In the genomic region with DNA sequence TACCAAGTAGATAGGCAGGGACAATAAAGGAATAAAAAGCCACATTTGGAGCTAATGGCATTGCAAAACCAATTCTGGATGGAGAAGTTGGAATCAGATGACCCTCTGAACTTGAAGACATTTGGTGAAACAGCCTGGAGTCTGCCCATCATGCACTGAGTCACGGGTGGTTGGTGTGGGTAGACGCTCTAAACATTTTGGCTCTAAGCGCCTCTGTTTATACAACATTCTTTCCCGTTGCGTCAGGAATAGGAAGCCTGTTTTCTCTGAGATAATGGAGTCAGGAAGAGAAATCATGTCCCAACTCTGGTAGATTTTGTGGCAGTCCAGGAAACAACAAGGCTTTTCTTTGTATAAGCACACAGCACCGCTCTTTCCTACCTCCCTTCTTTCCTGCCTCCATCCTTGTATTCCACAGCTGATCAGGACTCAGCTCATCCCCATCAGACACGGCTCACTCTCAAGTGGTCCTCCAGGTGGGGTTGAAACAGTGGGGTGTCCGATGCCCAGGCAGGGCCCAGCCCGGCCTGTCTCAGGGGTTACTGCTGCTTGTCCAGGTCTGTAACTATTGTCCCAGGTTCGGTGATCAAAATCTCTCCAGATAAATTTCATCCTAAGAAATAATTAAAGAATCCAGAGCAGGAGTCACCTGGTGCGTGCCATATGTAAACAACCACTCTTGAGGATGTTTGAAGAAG, we compare ENCODE assay signal across 8 cellular contexts. TPM values are rescaled to one million over a fixed set of nuclear protein-coding genes. Genes with fewer than 3 reads are reported as not detected.
A peak's percentile ranks its signal among the peaks of the same experiment; 100 is the strongest.
DNase-seq lines count a peak whose midpoint lies in the region; ATAC-seq lines count a peak whose summit lies in the region.

No MANE protein-coding gene starts in this region.

- no peak overlapping the region for H3K4me3 ChIP-seq in Karpas-422 (ENCODE audit: low read length)

- ATAC-seq in GM21619 (IDR thresholded peaks at IDR 0.05; ENCODE audit: unreplicated experiment) (no peak), GM21360 (IDR thresholded peaks at IDR 0.05; ENCODE audit: unreplicated experiment) (no peak)

- DNase-seq in Karpas-422 (no peak), cerebellar cortex (ENCODE audit: low spot score) (peak; percentile 22), kidney tubule cell (ENCODE audit: low spot score) (peak; percentile 50), superior temporal gyrus (ENCODE audit: extremely low spot score) (peak; percentile 64), RPMI8226 (no peak)
- no peak for DNase-seq in activated CD4-positive, alpha-beta T cell treated with anti-CD3 and anti-CD28 coated beads, Interleukin-2, amount 50 U/mL, for 4 hours

- H3K9me3 ChIP-seq in Karpas-422 (ENCODE audit: low read length), result no peaks in the 10 kb centered on the region

- H3K27ac ChIP-seq in Karpas-422 (ENCODE audit: low read length), result peak overlapping the region; percentile 41; the same call in 1 of the 2 replicates

- no peaks in the 10 kb centered on the region for H4K20me1 ChIP-seq in Karpas-422 (ENCODE audit: insufficient read depth, low read depth, low read length)

- H3K27me3 ChIP-seq in Karpas-422 (ENCODE audit: low read length), result no peaks in the 10 kb centered on the region

- H3K9me2 ChIP-seq in Karpas-422 (replicated peaks; ENCODE audit: insufficient read depth, low read length), result no peaks in the 10 kb centered on the region

- peaks cover 53% of the 10 kb centered on the region for H3K4me1 ChIP-seq in Karpas-422 (ENCODE audit: low read length)

- H3K36me3 ChIP-seq in Karpas-422 (ENCODE audit: insufficient read depth, low read length), result no peaks in the 10 kb centered on the region

- no peak overlapping the region for H2AFZ ChIP-seq in Karpas-422 (ENCODE audit: low read length)

- no peaks in the 10 kb centered on the region for H3K79me2 ChIP-seq in Karpas-422 (ENCODE audit: low read length)

- peak overlapping the region; percentile 51 for H3K4me2 ChIP-seq in Karpas-422 (ENCODE audit: low read depth, low read length, poor library complexity, severe bottlenecking)

- H3K9ac ChIP-seq in Karpas-422 (ENCODE audit: low read length), result no peak overlapping the region

RNA-seq across cellular contexts. Expression of a gene that starts 12.1 kb away (rescaled TPM):
- 1.7 and 3.6 TPM in 2 replicates for total RNA-seq in Karpas-422 (2014; rRNA removed; shearing (Covaris generic); ENCODE audit: low replicate concordance)

RNA-seq across cellular contexts. Expression of a gene that starts 28.5 kb away (rescaled TPM):
- total RNA-seq in Karpas-422 (2014; rRNA removed; shearing (Covaris generic); ENCODE audit: low replicate concordance), result 7.2 and 8.8 TPM in 2 replicates

Comparison
In these comparisons a context has a peak if more than half of its experiments do, and no peak if none do; other contexts are left out.
1. DNase-seq: peak in cerebellar cortex (single experiment), kidney tubule cell (single experiment) and superior temporal gyrus (single experiment); none in Karpas-422 (single experiment), activated CD4-positive, alpha-beta T cell treated with anti-CD3 and anti-CD28 coated beads, Interleukin-2, amount 50 U/mL, for 4 hours (0 of 2) and RPMI8226 (single experiment).